In genomic region chr18:73835039-73835438, GRCh38 we compare ENCODE assay signal across 34 cellular contexts.
"Had no signal": no experiment of that assay in that cellular context is flagged by ENCODE, and none has a peak within 500 bp of the region (broad histone marks: within the 10 kb centered on the region; RNA-seq: fewer than 3 reads in every experiment).

No MANE protein-coding gene starts in this region.

- DNase-seq: Karpas-422, Kasumi-1, MG63, MM.1S, MV-4-11, NCI-H1048, NCI-H1092, NCI-H1092 treated with DMSO at 0.1 percent for 48 hours, NCI-H1105, NCI-H1105 treated with DMSO at 0.1 percent for 48 hours, NCI-H1417, NCI-H1417 treated with DMSO at 0.1 percent for 48 hours, NCI-H1436, NCI-H1436 treated with DMSO at 0.1 percent for 48 hours, NCI-H146, NCI-H1694, NCI-H1694 treated with DMSO at 0.1 percent for 48 hours, NCI-H187, NCI-H187 treated with DMSO at 0.1 percent for 48 hours, NCI-H1930, NCI-H2029, NCI-H2029 treated with DMSO at 0.1 percent for 48 hours, NCI-H2081, NCI-H2081 treated with DMSO at 0.1 percent for 48 hours, NCI-H2107, NCI-H2171, NCI-H2171 treated with DMSO at 0.1 percent for 48 hours, NCI-H2227 treated with DMSO at 0.1 percent for 48 hours, NCI-H226, NCI-H345, NCI-H446, NCI-H446 treated with DMSO at 0.1 percent for 48 hours, NCI-H510A had no signal

- H3K4me3 ChIP-seq: MG63 had no signal

- H3K9ac ChIP-seq: KMS-11 had no signal

- H3K36me3 ChIP-seq: MG63 had no signal

- H3K27ac ChIP-seq: KMS-11 had no signal

- H3K27me3 ChIP-seq: MG63 had no signal

- H3K9me3 ChIP-seq: MG63 had no signal

- H3K4me2 ChIP-seq: KMS-11 had no signal
